ENCODE assay signal across 26 cellular contexts in genomic region chr3:45088959-45089358, GRCh38. TPM values are rescaled to one million over a fixed set of nuclear protein-coding genes. Genes with fewer than 3 reads are reported as not detected.
A peak's percentile ranks its signal among the peaks of the same experiment; 100 is the strongest.
DNase-seq lines count a peak whose midpoint lies in the region; ATAC-seq and TF ChIP-seq lines count a peak whose summit lies in the region.
"Had no signal": no experiment of that assay in that cellular context is flagged by ENCODE, and none has a peak within 500 bp of the region (broad histone marks: within the 10 kb centered on the region; RNA-seq: fewer than 3 reads in every experiment).

No MANE protein-coding gene starts in this region.

- H2BK15ac ChIP-seq in IMR-90 (ENCODE audit: low read depth, low read length) = peak overlapping the region; percentile 5; the same call in 1 of the 3 replicates

- H2AK5ac ChIP-seq in IMR-90 (ENCODE audit: low read depth, low read length) = peak overlapping the region; percentile 64; the same call in 1 of the 2 replicates

- H2BK5ac ChIP-seq in IMR-90 (ENCODE audit: low read depth, low read length, poor library complexity, severe bottlenecking) = no peak overlapping the region

- TF ChIP-seq CTCF in IMR-90 (conservative IDR thresholded peaks at IDR 0.05; ENCODE audit: low read depth, low read length) = no peak
- no peak for TF ChIP-seq CTCF in esophagus squamous epithelium (IDR thresholded peaks at IDR 0.05)
- TF ChIP-seq CTCF in prostate gland (IDR thresholded peaks at IDR 0.05) = no peak
- TF ChIP-seq CTCF in upper lobe of right lung (IDR thresholded peaks at IDR 0.05) = no peak

- ATAC-seq in IMR-90 (ENCODE audit: low read depth) (no peak), upper lobe of right lung (no peak), GM19023 (IDR thresholded peaks at IDR 0.05; ENCODE audit: unreplicated experiment) (no peak), right cardiac atrium (no peak)
- ATAC-seq: effector memory CD8-positive, alpha-beta T cell; gastroesophageal sphincter; HCT116 had no signal

- intact Hi-C loops in IMR-90 (cut with micrococcal nuclease) (no loop called here), esophagus squamous epithelium (cut with DNase I) (no loop called here), prostate gland (cut with DNase I) (no loop called here), upper lobe of right lung (cut with DNase I) (no loop called here), right cardiac atrium (cut with DNase I) (no loop called here)

- no peak overlapping the region; the same call in 1 of the 2 replicates for H3K14ac ChIP-seq in IMR-90 (replicated peaks; ENCODE audit: low read depth, low read length)

- peak overlapping the region; percentile 78 for H3K4ac ChIP-seq in IMR-90 (ENCODE audit: low read depth, low read length)

- no peak for TF ChIP-seq POLR2A in IMR-90 (IDR thresholded peaks at IDR 0.05; ENCODE audit: low read depth, low read length)
- TF ChIP-seq POLR2A in esophagus squamous epithelium (IDR thresholded peaks at IDR 0.05) = no peak
- no peak for TF ChIP-seq POLR2A in prostate gland (IDR thresholded peaks at IDR 0.05)

- no peak overlapping the region; the same call in 1 of the 2 replicates for H4K91ac ChIP-seq in IMR-90 (ENCODE audit: insufficient read depth, low read depth, low read length)

- H3K27ac ChIP-seq in IMR-90 (ENCODE audit: insufficient read depth, low read length) (no peak overlapping the region), esophagus squamous epithelium (peak overlapping the region; percentile 28 to 77 (median 38)), prostate gland (peak overlapping the region; percentile 73 to 74), upper lobe of right lung (no peak overlapping the region), right cardiac atrium (ENCODE audit: low read length) (no peak overlapping the region)
- H3K27ac ChIP-seq: cardiac muscle cell, gastroesophageal sphincter, left lung, upper lobe of left lung had no signal

- no peak overlapping the region for H2AK9ac ChIP-seq in IMR-90 (replicated peaks; ENCODE audit: low read depth, low read length, poor library complexity)

- no peak overlapping the region for H3K9ac ChIP-seq in IMR-90 (ENCODE audit: low read depth, low read length)

- DNase-seq in IMR-90 = no peak
- peak; percentile 80 for DNase-seq in RPMI7951 (ENCODE audit: low read depth)
- DNase-seq in esophagus squamous epithelium (lab: John Stamatoyannopoulos, UW) = no peak
- DNase-seq in prostate gland (ENCODE audit: low spot score) = no peak
- no peak for DNase-seq in upper lobe of right lung
- no peak for DNase-seq in right cardiac atrium
- DNase-seq: activated naive CD4-positive, alpha-beta T cell treated with anti-CD3 and anti-CD28 coated beads, Interleukin-2, amount 10 ng/mL, durations not matched to agents 7 days and 5 days; C1 segment of cervical spinal cord; cortex of kidney; effector memory CD8-positive, alpha-beta T cell; immature natural killer cell; KBM-7; left lung; mesendoderm; NCI-H1417 treated with DMSO at 0.1 percent for 48 hours; NCI-H2081 treated with DMSO at 0.1 percent for 48 hours; NCI-H82; Right ventricle myocardium superior; stimulated activated CD4-positive, alpha-beta T cell treated with anti-CD3 and anti-CD28 coated beads, Interleukin-2, amount 100 ng/mL, for 24 hours had no signal

- no peak overlapping the region for H3K4me3 ChIP-seq in IMR-90 (ENCODE audit: insufficient read depth, low read depth, low read length)
- H3K4me3 ChIP-seq in esophagus squamous epithelium = no peak overlapping the region
- no peak overlapping the region for H3K4me3 ChIP-seq in prostate gland
- no peak overlapping the region for H3K4me3 ChIP-seq in upper lobe of right lung
- H3K4me3 ChIP-seq in right cardiac atrium (ENCODE audit: low read length) = no peak overlapping the region
- H3K4me3 ChIP-seq: cardiac muscle cell, gastroesophageal sphincter, left lung, smooth muscle cell, upper lobe of left lung had no signal

- H3K4me1 ChIP-seq in IMR-90 (ENCODE audit: control insufficient read depth, insufficient read depth, low read length) (peaks cover 27% of the 10 kb centered on the region), esophagus squamous epithelium (peaks cover 0 to 59% (median 13%) of the 10 kb centered on the region in 3 donors), prostate gland (replicated peaks) (peaks cover 19% of the 10 kb centered on the region), upper lobe of right lung (no peaks in the 10 kb centered on the region), right cardiac atrium (ENCODE audit: control insufficient read depth, insufficient read depth, low read length) (no peaks in the 10 kb centered on the region)
- H3K4me1 ChIP-seq: left lung had no signal

- no peaks in the 10 kb centered on the region for H4K20me1 ChIP-seq in IMR-90 (ENCODE audit: insufficient read depth, low read length)

- dilution Hi-C loops in IMR-90 (cut with HindIII; ENCODE audit: low sequenced_read_pairs, unreplicated experiment) = no loop called here

- H3K79me1 ChIP-seq in IMR-90 (ENCODE audit: low read depth in 1 of 2, low read length in 2 of 2) = peaks cover 0 to 13% of the 10 kb centered on the region in 2 experiments; a peak in 2 of 4 replicates

- H4K8ac ChIP-seq in IMR-90 (ENCODE audit: low read depth in 2 of 2, low read length in 2 of 2) = no peak overlapping the region; a peak in 1 of 4 replicates

- BruUV-seq in IMR-90 (replicated peaks; lab: Mats Ljungman, UMichigan) = no TSS peak

- H2BK20ac ChIP-seq in IMR-90 (ENCODE audit: low read depth, low read length) = peak overlapping the region; percentile 46; the same call in 1 of the 2 replicates

- H3K4me2 ChIP-seq in IMR-90 (ENCODE audit: low read depth, low read length) = no peak overlapping the region
- H3K4me2 ChIP-seq: smooth muscle cell had no signal

- in situ Hi-C loops in IMR-90 (cut with MboI; ENCODE audit: low sequenced_read_pairs) = no loop called here

- peak overlapping the region; percentile 76; the same call in 1 of the 2 replicates for H2BK120ac ChIP-seq in IMR-90 (ENCODE audit: low read depth, low read length)

- no CpG with 5 or more reads among the region's 4 CpGs for WGBS in IMR-90 (ENCODE audit: extremely low coverage in 2 of 2, insufficient read length in 1 of 2), 2 experiments
- WGBS in esophagus squamous epithelium, 2 donors = 39 to 52% methylated on average over 3 to 4 of the region's 4 CpGs
- 46% methylated on average over 4 of the region's 4 CpGs for WGBS in prostate gland
- WGBS in right cardiac atrium = 77% methylated on average over 4 of the region's 4 CpGs

- H3K36me3 ChIP-seq in IMR-90 (ENCODE audit: control insufficient read depth, insufficient read depth, low read length) (peaks cover 9% of the 10 kb centered on the region; the same call in 1 of the 2 replicates), esophagus squamous epithelium (peaks cover 6 to 92% (median 19%) of the 10 kb centered on the region in 3 donors), prostate gland (no peaks in the 10 kb centered on the region), upper lobe of right lung (no peaks in the 10 kb centered on the region)
- H3K36me3 ChIP-seq: cardiac muscle cell, gastroesophageal sphincter had no signal

- POLR2A ChIA-PET in IMR-90 (lab: Charles Lee; ENCODE audit: unreplicated experiment) = no interaction called here

- no peak overlapping the region for H3K56ac ChIP-seq in IMR-90 (ENCODE audit: extremely low read depth, insufficient read depth, low read length)

- H3K27me3 ChIP-seq in IMR-90 (ENCODE audit: control insufficient read depth, insufficient read depth, low read length) (no peaks in the 10 kb centered on the region), esophagus squamous epithelium (no peaks in the 10 kb centered on the region), prostate gland (replicated peaks; ENCODE audit: insufficient read depth) (no peaks in the 10 kb centered on the region), upper lobe of right lung (no peaks in the 10 kb centered on the region), right cardiac atrium (ENCODE audit: control insufficient read depth, insufficient read depth) (no peaks in the 10 kb centered on the region)
- H3K27me3 ChIP-seq: cardiac muscle cell, gastroesophageal sphincter, left lung, upper lobe of left lung had no signal

- peaks cover 31% of the 10 kb centered on the region for H3K9me1 ChIP-seq in IMR-90 (ENCODE audit: insufficient read depth, low read length)

- H3K23ac ChIP-seq in IMR-90 (ENCODE audit: low read depth, low read length) = no peak overlapping the region

- TF ChIP-seq RAD21 in IMR-90 (IDR thresholded peaks at IDR 0.05; ENCODE audit: low read length) = no peak

- no peak overlapping the region; the same call in 1 of the 2 replicates for H3K18ac ChIP-seq in IMR-90 (ENCODE audit: low read depth, low read length)

- H4K5ac ChIP-seq in IMR-90 (ENCODE audit: low read depth, low read length) = no peak overlapping the region

- no peak overlapping the region for H2AFZ ChIP-seq in IMR-90 (replicated peaks; ENCODE audit: low read length, poor library complexity)

- CTCF ChIA-PET in IMR-90 (lab: Yijun Ruan, JAX) = no interaction called here

- H3K9me3 ChIP-seq in IMR-90 (ENCODE audit: control insufficient read depth, insufficient read depth, low read length) (peaks cover 5% of the 10 kb centered on the region), esophagus squamous epithelium (peaks cover 0 to 5% (median 0%) of the 10 kb centered on the region in 3 donors), prostate gland (no peaks in the 10 kb centered on the region), upper lobe of right lung (no peaks in the 10 kb centered on the region), right cardiac atrium (ENCODE audit: control insufficient read depth, low read length) (no peaks in the 10 kb centered on the region)
- H3K9me3 ChIP-seq: gastroesophageal sphincter, upper lobe of left lung had no signal

TF ChIP-seq in IMR-90, 13 proteins besides CTCF, POLR2A, EP300 and RAD21:
- TF ChIP-seq MAFK (IDR thresholded peaks at IDR 0.05; ENCODE audit: low read depth, low read length) (no peak), USF2 (IDR thresholded peaks at IDR 0.05; ENCODE audit: low read depth, low read length) (no peak)
TF ChIP-seq in IMR-90: peak in this region for 0.

RNA-seq across cellular contexts. Expression of gene CDCP1, which starts 57.2 kb away (rescaled TPM):
- 2.5 TPM in 2 replicates for total RNA-seq in IMR-90 (2012; rRNA removed)
- polyA plus RNA-seq in IMR-90 (2012; rRNA removed) = 3.1 and 3.8 TPM in 2 replicates
- 1.6 and 3.5 TPM in 2 replicates for polyA plus RNA-seq in IMR-90 (2012; cell fraction: cytosol; rRNA removed)
- 1.5 and 3.9 TPM in 2 replicates for polyA plus RNA-seq in IMR-90 (2012; cell fraction: nucleus; rRNA removed; ENCODE audit: low replicate concordance)
- 75.6 and 78.0 TPM in 2 replicates for total RNA-seq in RPMI7951 (2014; rRNA removed; shearing (Covaris generic))
- 10 to 100 TPM; 35.7 to 95.4 (median 54.6) TPM for total RNA-seq in esophagus squamous epithelium
- total RNA-seq in prostate gland = 10 to 100 TPM; 14.3 to 21.5 TPM
- total RNA-seq in upper lobe of right lung = 19.1 TPM
- total RNA-seq in right cardiac atrium = under 1 TPM; 0.31 to 0.72 (median 0.46) TPM
- polyA plus RNA-seq in right cardiac atrium = 0.09 TPM
- total RNA-seq: OCI-LY7 had no signal
- polyA plus RNA-seq: cardiac muscle cell had no signal

Comparison
In these comparisons a context has a peak if more than half of its experiments do, and no peak if none do; other contexts are left out.
1. H3K27ac ChIP-seq: peak in esophagus squamous epithelium (4 of 4) and prostate gland (2 of 2); none in IMR-90 (single experiment), upper lobe of right lung (single experiment) and right cardiac atrium (single experiment).